In genomic region chr12:123250471-123251383, GRCh38 we compare ENCODE assay signal across 8 cellular contexts. TPM values are rescaled to one million over a fixed set of nuclear protein-coding genes. Genes with fewer than 3 reads are reported as not detected.
DNase-seq lines count a peak whose midpoint lies in the region; ATAC-seq and TF ChIP-seq lines count a peak whose summit lies in the region.

No MANE protein-coding gene starts in this region.

- intact Hi-C loops in activated CD8-positive, alpha-beta T cell treated with anti-CD3 and anti-CD28 coated beads for 36 hours (cut with micrococcal nuclease), result no loop called here
- intact Hi-C loops in right lobe of liver (cut with DNase I), result no loop called here

- H3K9me3 Mint-ChIP-seq in activated CD8-positive, alpha-beta T cell treated with anti-CD3 and anti-CD28 coated beads for 36 hours, result peaks cover 6% of the 10 kb centered on the region

- peaks cover 29 to 68% (median 43%) of the 10 kb centered on the region in 11 experiments; a peak in 17 of 22 replicates for H4K20me1 ChIP-seq in BLaER1 treated with 17β-estradiol and CSF1 and Interleukin-3, amounts not matched to agents 10 nM and 100 nM

- H3K4me2 ChIP-seq in BLaER1 treated with 17β-estradiol and CSF1 and Interleukin-3, amounts not matched to agents 10 nM and 100 nM, result peak overlapping the region in 9 of 11 experiments; percentile 5 to 69 (median 40); a peak in 11 of 22 replicates

- no peak overlapping the region for H3K4me3 Mint-ChIP-seq in activated CD8-positive, alpha-beta T cell treated with anti-CD3 and anti-CD28 coated beads for 36 hours

- no peak for ATAC-seq in activated CD8-positive, alpha-beta T cell treated with anti-CD3 and anti-CD28 coated beads for 36 hours
- ATAC-seq in right lobe of liver (peak; percentile 62 to 78 (median 74)), HG03521 (IDR thresholded peaks at IDR 0.05; ENCODE audit: unreplicated experiment) (no peak), GM18870 (IDR thresholded peaks at IDR 0.05; ENCODE audit: unreplicated experiment) (no peak)

- no peak for TF ChIP-seq POLR2A in right lobe of liver (IDR thresholded peaks at IDR 0.05)

- H3K36me3 ChIP-seq in BLaER1 treated with 17β-estradiol and CSF1 and Interleukin-3, amounts not matched to agents 10 nM and 100 nM, result peaks cover 53 to 92% (median 74%) of the 10 kb centered on the region in 11 experiments
- H3K36me3 ChIP-seq in right lobe of liver, result peaks cover 0 to 20% (median 9%) of the 10 kb centered on the region in 4 donors

- H3K27ac ChIP-seq in BLaER1 treated with 17β-estradiol and CSF1 and Interleukin-3, amounts not matched to agents 10 nM and 100 nM, result peak overlapping the region in 7 of 11 experiments; percentile 15 to 64 (median 45); a peak in 12 of 22 replicates
- peak overlapping the region in 2 of 3 donors; percentile 10 to 49 for H3K27ac ChIP-seq in right lobe of liver

- H3K36me3 Mint-ChIP-seq in activated CD8-positive, alpha-beta T cell treated with anti-CD3 and anti-CD28 coated beads for 36 hours (ENCODE audit: low read depth), result peaks cover 57% of the 10 kb centered on the region

- peak overlapping the region; percentile 49 for H3K27ac Mint-ChIP-seq in activated CD8-positive, alpha-beta T cell treated with anti-CD3 and anti-CD28 coated beads for 36 hours

- H3K27me3 Mint-ChIP-seq in activated CD8-positive, alpha-beta T cell treated with anti-CD3 and anti-CD28 coated beads for 36 hours, result no peaks in the 10 kb centered on the region

- DNase-seq in HT-29 (ENCODE audit: low spot score) (peak; percentile 95), right lobe of liver (peak; percentile 47 to 62 (median 57)), ecto neural progenitor cell (ENCODE audit: low spot score) (no peak), GM19240 (ENCODE audit: insufficient read length, low spot score) (no peak)
- DNase-seq in activated CD8-positive, alpha-beta T cell treated with anti-CD3 and anti-CD28 coated beads for 36 hours, result no peak

- POLR2A ChIA-PET in activated CD8-positive, alpha-beta T cell treated with anti-CD3 and anti-CD28 coated beads for 36 hours (lab: Charles Lee), result interaction anchor here (0.8 to 3.1 kb wide), 5 partner anchors 12 to 18 kb away, joined by 3 to 13 read pairs (median 4); partner anchors contain the start of genes MPHOSPH9 and MTRFR

- 38% methylated on average over 4 of the region's 13 CpGs for WGBS in right lobe of liver (ENCODE audit: insufficient coverage, low coverage, low lambda C conversion rate, missing lambda C conversion rate)

- CTCF ChIA-PET in activated CD8-positive, alpha-beta T cell treated with anti-CD3 and anti-CD28 coated beads for 36 hours (lab: Charles Lee), result interaction anchor here (0.9 to 6.0 kb wide), 2 partner anchors 12 to 19 kb away, joined by 3 to 40 read pairs; no protein-coding TSS in a partner anchor

- peaks cover 58% of the 10 kb centered on the region for H3K4me1 Mint-ChIP-seq in activated CD8-positive, alpha-beta T cell treated with anti-CD3 and anti-CD28 coated beads for 36 hours (ENCODE audit: low read depth)

- H3K9ac ChIP-seq in BLaER1 treated with 17β-estradiol and CSF1 and Interleukin-3, amounts not matched to agents 10 nM and 100 nM, result peak overlapping the region in 2 of 11 experiments; percentile 3 to 23; a peak in 3 of 22 replicates

- no peak for TF ChIP-seq CTCF in activated CD8-positive, alpha-beta T cell treated with anti-CD3 and anti-CD28 coated beads for 36 hours (IDR thresholded peaks at IDR 0.05)
- TF ChIP-seq CTCF in right lobe of liver (IDR thresholded peaks at IDR 0.05), result no peak

- no peak overlapping the region for H3K4me3 ChIP-seq in BLaER1 treated with 17β-estradiol and CSF1 and Interleukin-3, amounts not matched to agents 10 nM and 100 nM
- no peak overlapping the region for H3K4me3 ChIP-seq in right lobe of liver

- peaks cover 8 to 23% (median 16%) of the 10 kb centered on the region in 11 experiments; a peak in 21 of 22 replicates for H3K9me3 ChIP-seq in BLaER1 treated with 17β-estradiol and CSF1 and Interleukin-3, amounts not matched to agents 10 nM and 100 nM (replicated peaks in 1 of 11)
- no peaks in the 10 kb centered on the region for H3K9me3 ChIP-seq in right lobe of liver

- H3K4me1 ChIP-seq in BLaER1 treated with 17β-estradiol and CSF1 and Interleukin-3, amounts not matched to agents 10 nM and 100 nM, result peaks cover 5 to 18% (median 13%) of the 10 kb centered on the region in 10 experiments; a peak in 18 of 20 replicates
- H3K4me1 ChIP-seq in right lobe of liver, result peaks cover 0 to 19% (median 4%) of the 10 kb centered on the region in 4 donors

- no peaks in the 10 kb centered on the region for H3K27me3 ChIP-seq in BLaER1 treated with 17β-estradiol and CSF1 and Interleukin-3, amounts not matched to agents 10 nM and 100 nM
- no peaks in the 10 kb centered on the region for H3K27me3 ChIP-seq in right lobe of liver

RNA-seq across cellular contexts. Expression of gene MTRFR, which starts 17.5 kb away (rescaled TPM):
- total RNA-seq in HT-29 (2014; rRNA removed; shearing (Covaris generic)), result 11.8 and 15.6 TPM in 2 replicates
- total RNA-seq in activated CD8-positive, alpha-beta T cell treated with anti-CD3 and anti-CD28 coated beads for 36 hours, result 10 to 100 TPM; 28.1 to 31.0 TPM
- 1 to 10 TPM; 6.5 to 8.6 (median 7.4) TPM for total RNA-seq in right lobe of liver

RNA-seq across cellular contexts. Expression of gene MPHOSPH9, which starts 17.8 kb away (rescaled TPM):
- total RNA-seq in HT-29 (2014; rRNA removed; shearing (Covaris generic)), result 30.2 and 34.3 TPM in 2 replicates
- total RNA-seq in activated CD8-positive, alpha-beta T cell treated with anti-CD3 and anti-CD28 coated beads for 36 hours, result 100 to 1,000 TPM in 1 of 2 experiments, 10 to 100 TPM in 1; 96.9 to 101 TPM
- total RNA-seq in right lobe of liver, result 10 to 100 TPM; 14.5 to 25.7 (median 19.1) TPM

RNA-seq across cellular contexts. Expression of gene CDK2AP1, which starts 20.9 kb away (rescaled TPM):
- total RNA-seq in HT-29 (2014; rRNA removed; shearing (Covaris generic)), result 76.1 and 81.6 TPM in 2 replicates
- total RNA-seq in activated CD8-positive, alpha-beta T cell treated with anti-CD3 and anti-CD28 coated beads for 36 hours, result 100 to 1,000 TPM; 108 to 111 TPM
- total RNA-seq in right lobe of liver, result 10 to 100 TPM; 24.9 to 44.0 (median 33.0) TPM

Comparison
In these comparisons a context has a peak if more than half of its experiments do, and no peak if none do; other contexts are left out.
1. DNase-seq: peak in HT-29 (single experiment) and right lobe of liver (3 of 3); none in activated CD8-positive, alpha-beta T cell treated with anti-CD3 and anti-CD28 coated beads for 36 hours (single experiment), ecto neural progenitor cell (single experiment) and GM19240 (single experiment).
2. ATAC-seq: peak in right lobe of liver (4 of 4); none in activated CD8-positive, alpha-beta T cell treated with anti-CD3 and anti-CD28 coated beads for 36 hours (single experiment), HG03521 (single experiment) and GM18870 (single experiment).